ENCODE assay signal across 19 cellular contexts in the genomic region with DNA sequence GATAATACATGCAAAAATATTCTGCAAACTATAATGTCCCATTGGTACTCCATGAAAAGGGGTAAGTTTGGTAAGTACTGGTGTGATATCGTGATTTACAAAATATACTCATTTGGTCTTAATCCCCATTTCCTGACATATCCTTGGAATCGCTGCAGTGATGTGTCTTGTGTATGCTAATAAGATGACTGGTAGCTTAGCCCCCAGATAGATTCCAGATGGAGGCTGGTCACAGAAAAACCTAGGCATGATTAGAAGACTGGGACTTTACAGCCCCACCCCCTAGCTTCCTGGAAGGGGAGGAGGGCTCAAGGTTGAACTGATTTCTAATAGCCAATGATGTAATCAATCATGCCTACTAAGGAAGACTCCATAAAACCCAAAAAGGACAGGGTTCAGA. TPM values are rescaled to one million over a fixed set of nuclear protein-coding genes. Genes with fewer than 3 reads are reported as not detected.
A peak's percentile ranks its signal among the peaks of the same experiment; 100 is the strongest.
DNase-seq lines count a peak whose midpoint lies in the region; ATAC-seq and TF ChIP-seq lines count a peak whose summit lies in the region.
"Had no signal": no experiment of that assay in that cellular context is flagged by ENCODE, and none has a peak within 500 bp of the region (broad histone marks: within the 10 kb centered on the region; RNA-seq: fewer than 3 reads in every experiment).

No MANE protein-coding gene starts in this region.

- no peak for ATAC-seq in activated CD8-positive, alpha-beta memory T cell treated with anti-CD3 and anti-CD28 coated beads, Interleukin-2, amount 10 ng/mL, durations not matched to agents 7 days and 5 days
- ATAC-seq in natural killer cell (no peak), HG02798 (IDR thresholded peaks at IDR 0.05; ENCODE audit: poor library complexity, unreplicated experiment) (no peak), GM19351 (IDR thresholded peaks at IDR 0.05; ENCODE audit: unreplicated experiment) (no peak)
- ATAC-seq: A549, body of pancreas, left lung, pancreas, upper lobe of right lung had no signal

- H3K79me2 ChIP-seq in Loucy (ENCODE audit: insufficient read depth, low read length) = peaks cover 25% of the 10 kb centered on the region

- H2AFZ ChIP-seq in Loucy (ENCODE audit: low read length) = no peak overlapping the region

- no peak for DNase-seq in activated CD8-positive, alpha-beta memory T cell treated with anti-CD3 and anti-CD28 coated beads, Interleukin-2, amount 10 ng/mL, durations not matched to agents 7 days and 5 days
- DNase-seq in activated CD8-positive, alpha-beta memory T cell treated with anti-CD3 and anti-CD28 coated beads, Interleukin-2, amount 50 U/mL, for 48 hours = no peak
- DNase-seq in activated naive CD8-positive, alpha-beta T cell treated with anti-CD3 and anti-CD28 coated beads for 36 hours = no peak
- DNase-seq in natural killer cell = no peak
- DNase-seq in medulla oblongata (ENCODE audit: extremely low spot score) = no peak
- DNase-seq: activated CD4-positive, CD25-positive, alpha-beta regulatory T cell; body of pancreas; Calu3; GF-D8; left lung; MM.1S; NCI-H69; pancreas; upper lobe of right lung had no signal

- H3K9me3 ChIP-seq in Loucy (ENCODE audit: insufficient read depth, low read depth, low read length) = no peaks in the 10 kb centered on the region
- H3K9me3 ChIP-seq: A549, body of pancreas, HAP-1, left lung, pancreas, upper lobe of right lung had no signal

- no peaks in the 10 kb centered on the region for H3K27me3 ChIP-seq in Loucy (ENCODE audit: insufficient read depth, low read length, poor library complexity, severe bottlenecking)
- H3K27me3 ChIP-seq: body of pancreas, left lung, pancreas, upper lobe of right lung had no signal

- peak overlapping the region; percentile 98 for H3K27ac Mint-ChIP-seq in activated CD8-positive, alpha-beta memory T cell treated with anti-CD3 and anti-CD28 coated beads, Interleukin-2, amount 10 ng/mL, durations not matched to agents 7 days and 5 days
- peak overlapping the region; percentile 79 for H3K27ac Mint-ChIP-seq in activated naive CD8-positive, alpha-beta T cell treated with anti-CD3 and anti-CD28 coated beads for 36 hours
- peak overlapping the region; percentile 96 to 100 for H3K27ac Mint-ChIP-seq in natural killer cell

- peaks cover 29% of the 10 kb centered on the region for H3K36me3 Mint-ChIP-seq in activated CD8-positive, alpha-beta memory T cell treated with anti-CD3 and anti-CD28 coated beads, Interleukin-2, amount 10 ng/mL, durations not matched to agents 7 days and 5 days
- peaks cover 19% of the 10 kb centered on the region for H3K36me3 Mint-ChIP-seq in activated naive CD8-positive, alpha-beta T cell treated with anti-CD3 and anti-CD28 coated beads for 36 hours
- H3K36me3 Mint-ChIP-seq in natural killer cell = peaks cover 7% of the 10 kb centered on the region

- intact Hi-C loops in natural killer cell (cut with micrococcal nuclease) = no loop called here

- peaks cover 3% of the 10 kb centered on the region for H4K20me1 ChIP-seq in Loucy (ENCODE audit: insufficient read depth, low read length, poor library complexity, severe bottlenecking)

- H3K4me1 ChIP-seq in Loucy (ENCODE audit: insufficient read depth, low read length, poor library complexity, severe bottlenecking) = peaks cover 35% of the 10 kb centered on the region

- H3K4me1 Mint-ChIP-seq in activated CD8-positive, alpha-beta memory T cell treated with anti-CD3 and anti-CD28 coated beads, Interleukin-2, amount 10 ng/mL, durations not matched to agents 7 days and 5 days = peaks cover 46% of the 10 kb centered on the region
- peaks cover 48% of the 10 kb centered on the region for H3K4me1 Mint-ChIP-seq in activated naive CD8-positive, alpha-beta T cell treated with anti-CD3 and anti-CD28 coated beads for 36 hours
- peaks cover 60 to 65% of the 10 kb centered on the region in 2 donors for H3K4me1 Mint-ChIP-seq in natural killer cell

- peak overlapping the region; percentile 81 for H3K4me2 ChIP-seq in Loucy (ENCODE audit: low read depth, low read length, poor library complexity, severe bottlenecking)
- H3K4me2 ChIP-seq: A549 had no signal

- no peaks in the 10 kb centered on the region for H3K36me3 ChIP-seq in Loucy (ENCODE audit: insufficient read depth, low read length)

- no peak overlapping the region for H3K4me3 Mint-ChIP-seq in activated CD8-positive, alpha-beta memory T cell treated with anti-CD3 and anti-CD28 coated beads, Interleukin-2, amount 10 ng/mL, durations not matched to agents 7 days and 5 days
- H3K4me3 Mint-ChIP-seq in activated naive CD8-positive, alpha-beta T cell treated with anti-CD3 and anti-CD28 coated beads for 36 hours = no peak overlapping the region
- peak overlapping the region; percentile 17 for H3K4me3 Mint-ChIP-seq in natural killer cell

- TF ChIP-seq CTCF in Loucy (conservative IDR thresholded peaks at IDR 0.05; ENCODE audit: low read length) (no peak), natural killer cell (IDR thresholded peaks at IDR 0.05) (no peak)

- no peak overlapping the region for H3K9ac ChIP-seq in Loucy (ENCODE audit: low read depth, low read length, poor library complexity, severe bottlenecking)

- no peaks in the 10 kb centered on the region for H3K9me3 Mint-ChIP-seq in activated CD8-positive, alpha-beta memory T cell treated with anti-CD3 and anti-CD28 coated beads, Interleukin-2, amount 10 ng/mL, durations not matched to agents 7 days and 5 days (ENCODE audit: low read depth)
- no peaks in the 10 kb centered on the region for H3K9me3 Mint-ChIP-seq in activated naive CD8-positive, alpha-beta T cell treated with anti-CD3 and anti-CD28 coated beads for 36 hours
- no peaks in the 10 kb centered on the region for H3K9me3 Mint-ChIP-seq in natural killer cell

- CTCF ChIA-PET in activated CD8-positive, alpha-beta memory T cell treated with anti-CD3 and anti-CD28 coated beads, Interleukin-2, amount 10 ng/mL, durations not matched to agents 7 days and 5 days (lab: Charles Lee) = interaction anchor here (0.9 to 5.7 kb wide), 4 partner anchors 20 to 254 kb away, joined by 3 to 34 read pairs (median 4); a partner anchor contains a TSS

- H3F3A ChIP-seq in Loucy (ENCODE audit: low read depth) = no peaks in the 10 kb centered on the region

- no peaks in the 10 kb centered on the region for H3K27me3 Mint-ChIP-seq in activated CD8-positive, alpha-beta memory T cell treated with anti-CD3 and anti-CD28 coated beads, Interleukin-2, amount 10 ng/mL, durations not matched to agents 7 days and 5 days
- no peaks in the 10 kb centered on the region for H3K27me3 Mint-ChIP-seq in activated naive CD8-positive, alpha-beta T cell treated with anti-CD3 and anti-CD28 coated beads for 36 hours
- no peaks in the 10 kb centered on the region for H3K27me3 Mint-ChIP-seq in natural killer cell (ENCODE audit: low read depth in 2 of 2)

- H3K9me2 ChIP-seq in Loucy (replicated peaks; ENCODE audit: low read depth, low read length) = no peaks in the 10 kb centered on the region

- H3K4me3 ChIP-seq in Loucy (ENCODE audit: low read length, poor library complexity, severe bottlenecking) = no peak overlapping the region
- H3K4me3 ChIP-seq: A549, body of pancreas, HAP-1, left lung, pancreas, upper lobe of right lung had no signal

RNA-seq across cellular contexts. Expression of a gene that starts 2.9 kb away (rescaled TPM):
- total RNA-seq in activated CD8-positive, alpha-beta memory T cell treated with anti-CD3 and anti-CD28 coated beads, Interleukin-2, amount 10 ng/mL, durations not matched to agents 7 days and 5 days = 10 to 100 TPM; 12.5 to 16.9 TPM
- 1 to 10 TPM; 4.8 to 5.1 TPM for total RNA-seq in activated naive CD8-positive, alpha-beta T cell treated with anti-CD3 and anti-CD28 coated beads for 36 hours
- total RNA-seq in natural killer cell = 10 to 100 TPM; 17.5 to 24.2 (median 20.7) TPM

RNA-seq across cellular contexts. Expression of a gene that starts 42.5 kb away (rescaled TPM):
- total RNA-seq in activated CD8-positive, alpha-beta memory T cell treated with anti-CD3 and anti-CD28 coated beads, Interleukin-2, amount 10 ng/mL, durations not matched to agents 7 days and 5 days = 10 to 100 TPM; 47.0 to 56.4 TPM
- total RNA-seq in activated naive CD8-positive, alpha-beta T cell treated with anti-CD3 and anti-CD28 coated beads for 36 hours = 10 to 100 TPM; 59.3 to 60.0 TPM
- 10 to 100 TPM; 12.1 to 23.3 (median 18.2) TPM for total RNA-seq in natural killer cell
